In genomic region chr1:52056110-52056936, GRCh38 we compare ENCODE assay signal across 8 cellular contexts.
DNase-seq lines count a peak whose midpoint lies in the region; ATAC-seq lines count a peak whose summit lies in the region.

TSS of gene BTF3L4 (plus strand) at chr1:52056295. CDS start at chr1:52059848, 3,553 bp downstream.

- peak; percentile 65 for ATAC-seq in GM21367 (IDR thresholded peaks at IDR 0.05; ENCODE audit: unreplicated experiment)

- peaks cover 16% of the 10 kb centered on the region for H3K36me3 ChIP-seq in effector memory CD4-positive, alpha-beta T cell (ENCODE audit: control insufficient read depth, insufficient read depth, low read length)

- peaks cover 17% of the 10 kb centered on the region for H3K4me1 ChIP-seq in effector memory CD4-positive, alpha-beta T cell (ENCODE audit: control insufficient read depth, insufficient read depth, low read length, poor library complexity, severe bottlenecking)

- no peaks in the 10 kb centered on the region for H3K9me3 ChIP-seq in effector memory CD4-positive, alpha-beta T cell (ENCODE audit: control insufficient read depth, low read length)

- H3K27me3 ChIP-seq in effector memory CD4-positive, alpha-beta T cell (replicated peaks; ENCODE audit: control insufficient read depth, insufficient read depth, low read length, poor library complexity, severe bottlenecking), result no peaks in the 10 kb centered on the region

- peak within 1 kb of the TSS; percentile 77 for H3K4me3 ChIP-seq in effector memory CD4-positive, alpha-beta T cell (ENCODE audit: insufficient read depth, low read depth, low read length, poor library complexity, severe bottlenecking)

- H3K27ac ChIP-seq in effector memory CD4-positive, alpha-beta T cell (ENCODE audit: insufficient read depth, low read length, poor library complexity, severe bottlenecking), result peak within 1 kb of the TSS; percentile 84

- peak; percentile 100 for DNase-seq in COLO668 (lab: John Stamatoyannopoulos, UW; ENCODE audit: unreplicated experiment)
- peak; percentile 11 to 96 (median 89) for DNase-seq in HUDEP-2 (lab: John Stamatoyannopoulos, UW; ENCODE audit: unreplicated experiment in 76 of 76)
- peak; percentile 97 for DNase-seq in NOMO-1 treated with dmso at 0.1 percent for 144 hours (lab: John Stamatoyannopoulos, UW; ENCODE audit: unreplicated experiment)
- peak; percentile 79 to 85 for DNase-seq in activated CD8-positive, alpha-beta memory T cell treated with anti-CD3 and anti-CD28 coated beads for 4 hours (ENCODE audit: low read depth in 2 of 2)
- peak; percentile 80 to 90 (median 89) for DNase-seq in effector memory CD4-positive, alpha-beta T cell
- peak; percentile 97 for DNase-seq in medulla oblongata (ENCODE audit: extremely low spot score)
- DNase-seq in stimulated activated CD8-positive, alpha-beta memory T cell treated with anti-CD3 and anti-CD28 coated beads, Interleukin-12 subunit alpha, Interleukin-12 subunit beta, amount 100 ng/mL, for 1 hour (ENCODE audit: low read depth), result peak; percentile 84

Comparison
In these comparisons a context has a peak if more than half of its experiments do, and no peak if none do; other contexts are left out.
1. Peak in every context shown above with its lines: DNase-seq, ATAC-seq, H3K4me3 ChIP-seq and H3K27ac ChIP-seq.